ENCODE assay signal across 14 cellular contexts in the genomic region with DNA sequence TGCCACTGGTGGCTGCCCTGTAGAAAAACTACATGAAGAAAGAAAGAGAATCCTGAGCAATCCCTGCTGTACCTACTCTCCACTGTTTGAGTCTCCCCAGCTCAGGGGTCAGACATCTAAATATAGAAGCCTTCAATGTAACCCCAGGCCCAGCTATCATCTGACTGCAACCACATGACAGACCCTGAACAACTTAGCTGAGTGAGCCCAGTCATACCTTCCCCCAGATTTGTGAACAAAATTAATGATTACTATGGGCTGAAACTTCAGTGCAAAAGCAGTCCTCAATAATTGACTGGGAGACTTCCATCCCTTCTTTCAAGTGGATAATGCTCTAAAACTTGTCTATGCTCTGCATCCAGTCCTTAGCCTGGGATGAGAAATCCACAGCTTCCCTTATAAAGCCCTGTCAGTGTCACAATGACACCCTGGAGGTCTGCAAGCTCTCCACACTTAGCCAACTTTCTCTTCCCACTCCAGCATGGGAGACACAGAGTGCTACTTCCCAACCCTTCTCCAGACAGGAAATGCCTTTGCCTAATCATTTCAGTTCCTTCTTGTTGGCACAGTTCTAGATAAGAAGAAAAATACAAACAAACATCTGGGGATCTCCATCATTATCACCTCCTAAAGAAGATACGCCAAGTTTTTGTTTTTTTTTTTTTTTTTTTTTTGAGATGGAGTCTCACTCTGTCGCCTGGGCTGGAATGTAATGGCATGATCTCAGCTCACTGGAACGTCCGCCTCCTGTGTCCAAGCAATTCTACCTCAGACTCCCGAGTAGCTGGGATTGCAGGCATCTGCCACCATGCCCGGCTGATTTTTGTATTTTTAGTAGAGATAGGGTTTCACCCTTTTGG.
DNase-seq lines count a peak whose midpoint lies in the region; ATAC-seq and TF ChIP-seq lines count a peak whose summit lies in the region.
"Had no signal": no experiment of that assay in that cellular context is flagged by ENCODE, and none has a peak within 500 bp of the region (broad histone marks: within the 10 kb centered on the region; RNA-seq: fewer than 3 reads in every experiment).

No MANE protein-coding gene starts in this region.

- WGBS in IMR-90 (ENCODE audit: extremely low coverage in 2 of 2, insufficient read length in 1 of 2), 2 experiments: no CpG with 5 or more reads among the region's 6 CpGs
- no CpG with 5 or more reads among the region's 6 CpGs for WGBS in mesendoderm (ENCODE audit: extremely low coverage, insufficient coverage, low lambda C conversion rate)

- CTCF ChIA-PET in IMR-90 (lab: Yijun Ruan, JAX): interaction anchor here (1.0 kb wide), 2 partner anchors 12 to 16 kb away, joined by 3 to 7 read pairs; no protein-coding TSS in a partner anchor

- H3K9ac ChIP-seq in IMR-90 (ENCODE audit: low read depth, low read length) (no peak overlapping the region), mesendoderm (ENCODE audit: low read length) (no peak overlapping the region)

- H4K91ac ChIP-seq in IMR-90 (ENCODE audit: insufficient read depth, low read depth, low read length): 0 out of 2 replicates have a peak overlapping the region, but pooled peaks have one; percentile 0

- H3K14ac ChIP-seq in IMR-90 (replicated peaks; ENCODE audit: low read depth, low read length): no peak overlapping the region

- H3K4me3 ChIP-seq in IMR-90 (ENCODE audit: insufficient read depth, low read depth, low read length): no peak overlapping the region
- H3K4me3 ChIP-seq in fibroblast of mammary gland (ENCODE audit: control insufficient read depth, low read depth, low read length): no peak overlapping the region
- no peak overlapping the region for H3K4me3 ChIP-seq in mesendoderm (ENCODE audit: low read length)

- H3K4me2 ChIP-seq in IMR-90 (ENCODE audit: low read depth, low read length) (no peak overlapping the region), mesendoderm (ENCODE audit: low read length) (no peak overlapping the region)

- ATAC-seq in IMR-90 (ENCODE audit: low read depth) (peak; percentile 78), HG03521 (IDR thresholded peaks at IDR 0.05; ENCODE audit: unreplicated experiment) (no peak)

- H2BK120ac ChIP-seq in IMR-90 (ENCODE audit: low read depth, low read length) (peak overlapping the region; percentile 12), mesendoderm (ENCODE audit: low read depth, low read length) (no peak overlapping the region)

- POLR2A ChIA-PET in IMR-90 (lab: Charles Lee; ENCODE audit: unreplicated experiment): no interaction called here

- H3K79me1 ChIP-seq in IMR-90 (ENCODE audit: low read depth in 1 of 2, low read length in 2 of 2) (no peaks in the 10 kb centered on the region), mesendoderm (ENCODE audit: low read length) (no peaks in the 10 kb centered on the region)

- H3K27me3 ChIP-seq in IMR-90 (ENCODE audit: control insufficient read depth, insufficient read depth, low read length): peaks cover 2% of the 10 kb centered on the region
- no peaks in the 10 kb centered on the region for H3K27me3 ChIP-seq in mesendoderm (ENCODE audit: insufficient read depth, low read length, poor library complexity)

- H2BK5ac ChIP-seq in IMR-90 (ENCODE audit: low read depth, low read length, poor library complexity, severe bottlenecking) (no peak overlapping the region), mesendoderm (ENCODE audit: low read length) (no peak overlapping the region)

- H2AK9ac ChIP-seq in IMR-90 (replicated peaks; ENCODE audit: low read depth, low read length, poor library complexity): no peak overlapping the region

- TF ChIP-seq RAD21 in IMR-90 (IDR thresholded peaks at IDR 0.05; ENCODE audit: low read length): no peak

- H3K79me2 ChIP-seq in mesendoderm (ENCODE audit: control insufficient read depth, insufficient read depth, low read length): no peaks in the 10 kb centered on the region

- H4K5ac ChIP-seq in IMR-90 (ENCODE audit: low read depth, low read length): no peak overlapping the region
- H4K5ac ChIP-seq in mesendoderm (ENCODE audit: low read length): no peak overlapping the region

- intact Hi-C loops in IMR-90 (cut with micrococcal nuclease): no loop called here

- no peaks in the 10 kb centered on the region for H3K36me3 ChIP-seq in IMR-90 (ENCODE audit: control insufficient read depth, insufficient read depth, low read length)
- no peaks in the 10 kb centered on the region for H3K36me3 ChIP-seq in mesendoderm (ENCODE audit: control insufficient read depth, insufficient read depth, low read length)

- H3K4ac ChIP-seq in IMR-90 (ENCODE audit: low read depth, low read length): 0 out of 2 replicates have a peak overlapping the region, but pooled peaks have one; percentile 1
- H3K4ac ChIP-seq in mesendoderm (ENCODE audit: low read depth, low read length): no peak overlapping the region

- TF ChIP-seq CTCF in IMR-90 (conservative IDR thresholded peaks at IDR 0.05; ENCODE audit: low read depth, low read length) (no peak), fibroblast of mammary gland (conservative IDR thresholded peaks at IDR 0.05; ENCODE audit: control insufficient read depth, insufficient read depth, low read depth, low read length) (no peak)

- H4K20me1 ChIP-seq in IMR-90 (ENCODE audit: insufficient read depth, low read length): no peaks in the 10 kb centered on the region

- H3K9me3 ChIP-seq in IMR-90 (ENCODE audit: control insufficient read depth, insufficient read depth, low read length): no peaks in the 10 kb centered on the region

- DNase-seq in AG08396 (ENCODE audit: low spot score): peak; percentile 12
- peak; percentile 16 for DNase-seq in IMR-90
- DNase-seq in fibroblast of mammary gland (ENCODE audit: low read depth): peak; percentile 49
- DNase-seq in mesendoderm: peak; percentile 74
- DNase-seq in stimulated activated CD4-positive, alpha-beta T cell treated with anti-CD3 and anti-CD28 coated beads, Interleukin-2, amount 100 ng/mL, for 24 hours: no peak
- no peak for DNase-seq in central memory CD4-positive, alpha-beta T cell
- no peak for DNase-seq in stimulated activated naive CD4-positive, alpha-beta T cell (lab: John Stamatoyannopoulos, UW)
- DNase-seq: activated naive CD4-positive, alpha-beta T cell; DMS 273 treated with DMSO at 0.1 percent for 48 hours; mammary epithelial cell; NCI-H1417; NCI-H345; small intestine had no signal

- TF ChIP-seq POLR2A in IMR-90 (IDR thresholded peaks at IDR 0.05; ENCODE audit: low read depth, low read length): no peak

- H3K4me1 ChIP-seq in IMR-90 (ENCODE audit: control insufficient read depth, insufficient read depth, low read length): no peaks in the 10 kb centered on the region
- H3K4me1 ChIP-seq in mesendoderm (ENCODE audit: control insufficient read depth, low read depth, low read length): no peaks in the 10 kb centered on the region

- H3K9me1 ChIP-seq in IMR-90 (ENCODE audit: insufficient read depth, low read length): no peaks in the 10 kb centered on the region

- H2AK5ac ChIP-seq in IMR-90 (ENCODE audit: low read depth, low read length) (no peak overlapping the region; the same call in 1 of the 2 replicates), mesendoderm (ENCODE audit: low read length) (no peak overlapping the region)

- H3K23ac ChIP-seq in IMR-90 (ENCODE audit: low read depth, low read length) (peak overlapping the region; percentile 9; the same call in 1 of the 2 replicates), mesendoderm (ENCODE audit: low read length) (no peak overlapping the region)

- no peak overlapping the region for H2AFZ ChIP-seq in IMR-90 (replicated peaks; ENCODE audit: low read length, poor library complexity)

- dilution Hi-C loops in IMR-90 (cut with HindIII; ENCODE audit: low sequenced_read_pairs, unreplicated experiment): no loop called here

- in situ Hi-C loops in IMR-90 (cut with MboI; ENCODE audit: low sequenced_read_pairs): no loop called here

- BruUV-seq in IMR-90 (replicated peaks; lab: Mats Ljungman, UMichigan): no TSS peak

- H3K56ac ChIP-seq in IMR-90 (ENCODE audit: extremely low read depth, insufficient read depth, low read length) (no peak overlapping the region), mesendoderm (ENCODE audit: low read length) (peak overlapping the region; percentile 19)

- H4K8ac ChIP-seq in IMR-90 (ENCODE audit: low read depth in 2 of 2, low read length in 2 of 2) (no peak overlapping the region), mesendoderm (ENCODE audit: low read depth, low read length) (no peak overlapping the region)

- H3K18ac ChIP-seq in IMR-90 (ENCODE audit: low read depth, low read length): no peak overlapping the region
- no peak overlapping the region for H3K18ac ChIP-seq in mesendoderm (ENCODE audit: low read length)

- H3K27ac ChIP-seq in IMR-90 (ENCODE audit: insufficient read depth, low read length): no peak overlapping the region
- H3K27ac ChIP-seq in mesendoderm (ENCODE audit: low read depth, low read length): no peak overlapping the region

- H2BK15ac ChIP-seq in IMR-90 (ENCODE audit: low read depth, low read length): no peak overlapping the region
- H2BK15ac ChIP-seq in mesendoderm (replicated peaks; ENCODE audit: low read depth): no peak overlapping the region

- peak overlapping the region; percentile 6; the same call in 1 of the 2 replicates for H2BK20ac ChIP-seq in IMR-90 (ENCODE audit: low read depth, low read length)

TF ChIP-seq in IMR-90, 13 proteins besides CTCF, POLR2A, EP300 and RAD21:
- TF ChIP-seq MAZ (IDR thresholded peaks at IDR 0.05; ENCODE audit: borderline replicate concordance, low read depth, low read length) (no peak), USF2 (IDR thresholded peaks at IDR 0.05; ENCODE audit: low read depth, low read length) (no peak), FOS (IDR thresholded peaks at IDR 0.05; ENCODE audit: low read depth, low read length) (no peak)

Comparison
In these comparisons a context has a peak if more than half of its experiments do, and no peak if none do; other contexts are left out.
1. DNase-seq: peak in AG08396 (single experiment), IMR-90 (single experiment), fibroblast of mammary gland (single experiment) and mesendoderm (single experiment); none in stimulated activated CD4-positive, alpha-beta T cell treated with anti-CD3 and anti-CD28 coated beads, Interleukin-2, amount 100 ng/mL, for 24 hours (0 of 2), central memory CD4-positive, alpha-beta T cell (single experiment) and stimulated activated naive CD4-positive, alpha-beta T cell (0 of 6).